ENCODE assay signal across 1 cellular context in genomic region chr11:14591046-14591445, GRCh38.
TF ChIP-seq lines count a peak whose summit lies in the region.

No MANE protein-coding gene starts in this region.

TF ChIP-seq in K562, 482 proteins besides CTCF, POLR2A, EP300 and RAD21:
- TF ChIP-seq ZBTB33 (CRISPR knock-in tag; IDR thresholded peaks at IDR 0.05): peak; percentile 45; the same call in 1 of the 2 replicates
